ENCODE assay signal across 11 cellular contexts in the genomic region with DNA sequence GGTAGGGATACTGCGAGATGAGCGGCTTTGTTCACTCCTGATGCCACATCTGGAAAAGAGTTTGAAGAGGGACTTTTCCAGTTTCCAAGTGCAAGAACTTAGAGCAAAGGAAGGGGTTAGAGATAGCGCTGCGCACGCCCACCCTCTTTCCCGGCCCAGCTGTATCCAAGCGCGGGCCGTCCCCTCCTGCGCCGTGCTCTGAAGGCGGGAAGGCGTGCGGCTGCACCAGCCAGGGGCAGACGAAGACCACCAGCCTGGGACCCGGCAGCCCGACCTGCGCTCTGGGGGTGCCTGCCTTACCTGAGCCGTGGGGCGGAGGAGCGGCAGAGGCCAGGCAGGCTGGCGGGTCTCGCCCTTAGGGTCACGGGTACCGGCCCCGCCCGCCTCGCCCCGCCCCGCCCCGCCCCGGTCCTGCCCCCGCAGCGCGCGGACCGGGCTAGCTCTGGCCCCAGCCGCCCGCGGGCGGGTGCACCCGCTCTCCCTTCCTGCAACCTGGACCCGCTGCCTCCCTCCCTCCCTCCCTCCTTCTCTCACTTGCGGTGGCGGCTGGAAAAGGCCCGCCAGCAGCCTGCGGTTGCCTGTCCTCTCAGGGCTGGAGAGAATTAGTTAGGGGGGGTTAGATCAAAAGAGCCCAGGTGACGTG. TPM values are rescaled to one million over a fixed set of nuclear protein-coding genes. Genes with fewer than 3 reads are reported as not detected.
DNase-seq lines count a peak whose midpoint lies in the region; ATAC-seq and TF ChIP-seq lines count a peak whose summit lies in the region.
"Had no signal": no experiment of that assay in that cellular context is flagged by ENCODE, and none has a peak within 500 bp of the region (broad histone marks: within the 10 kb centered on the region; RNA-seq: fewer than 3 reads in every experiment).

A gene (minus strand): TSS at position 331 of the 643 bp plus-strand sequence. CDS start 26,514 bp downstream, outside the sequence.

- H3K27me3 Mint-ChIP-seq in GM23338 (ENCODE audit: insufficient read depth, low read depth, poor library complexity) = peaks cover 22% of the 10 kb centered on the region

- H3K4me3 ChIP-seq in GM23338 (peak within 1 kb of the TSS; percentile 44), iPS-18c (ENCODE audit: insufficient read depth, low read depth, low read length) (peak within 1 kb of the TSS; percentile 50), retinal pigment epithelial cell (ENCODE audit: low read length) (peak within 1 kb of the TSS; percentile 10)

- H3K27me3 ChIP-seq in GM23338 (ENCODE audit: insufficient read depth) = peaks cover 27% of the 10 kb centered on the region; the same call in 1 of the 2 replicates

- no peaks in the 10 kb centered on the region for H3K36me3 ChIP-seq in GM23338 (ENCODE audit: insufficient read depth)

- H3K4me2 ChIP-seq in GM23338 = peak within 1 kb of the TSS; percentile 57; the same call in 1 of the 2 replicates

- H3K4me3 Mint-ChIP-seq in GM23338 = peak within 1 kb of the TSS; percentile 72

- TF ChIP-seq CTCF in GM23338 (conservative IDR thresholded peaks at IDR 0.05; ENCODE audit: low read depth in 2 of 2) (no peak), retinal pigment epithelial cell (conservative IDR thresholded peaks at IDR 0.05; ENCODE audit: low read depth, low read length) (no peak)

- no peak within 1 kb of the TSS for H3K27ac ChIP-seq in GM23338 (ENCODE audit: low read depth)

- peak; percentile 93 for ATAC-seq in GM23338
- ATAC-seq in GM19395 (IDR thresholded peaks at IDR 0.05; ENCODE audit: unreplicated experiment) = no peak
- ATAC-seq: left ventricle myocardium superior had no signal

- H3K27ac Mint-ChIP-seq in GM23338 = no peak within 1 kb of the TSS

- H3F3A ChIP-seq in GM23338 (replicated peaks; ENCODE audit: low read depth) = no peaks in the 10 kb centered on the region

- H3K79me2 ChIP-seq in GM23338 (replicated peaks; ENCODE audit: insufficient read depth) = no peaks in the 10 kb centered on the region

- DNase-seq in GM23338 (ENCODE audit: low spot score) = peak; percentile 30
- peak; percentile 0 for DNase-seq in SW480 (ENCODE audit: low spot score)
- no peak for DNase-seq in retinal pigment epithelial cell (ENCODE audit: low read depth)
- DNase-seq in amniotic stem cell (lab: John Stamatoyannopoulos, UW) = no peak
- no peak for DNase-seq in kidney glomerular epithelial cell (lab: John Stamatoyannopoulos, UW)
- DNase-seq in SHP77 treated with DMSO at 0.1 percent for 48 hours (lab: John Stamatoyannopoulos, UW) = no peak
- DNase-seq: activated CD8-positive, alpha-beta memory T cell treated with anti-CD3 and anti-CD28 coated beads, Interleukin-2, amount 50 U/mL, for 4 hours; EL; left ventricle myocardium superior had no signal

- H3K36me3 Mint-ChIP-seq in GM23338 (ENCODE audit: low read depth) = no peaks in the 10 kb centered on the region

- peaks cover 6% of the 10 kb centered on the region; the same call in 2 of the 3 replicates for H3K4me1 Mint-ChIP-seq in GM23338

- H3K9me2 ChIP-seq in GM23338 (ENCODE audit: insufficient read depth) = no peaks in the 10 kb centered on the region

- no peaks in the 10 kb centered on the region for H3K9me3 Mint-ChIP-seq in GM23338

- H3K4me1 ChIP-seq in GM23338 (ENCODE audit: insufficient read depth) = no peaks in the 10 kb centered on the region

- H4K20me1 ChIP-seq in GM23338 (replicated peaks; ENCODE audit: insufficient read depth) = no peaks in the 10 kb centered on the region

- H2AFZ ChIP-seq in GM23338 = no peak within 1 kb of the TSS

- no peaks in the 10 kb centered on the region for H3K9me3 ChIP-seq in iPS-18c (ENCODE audit: control insufficient read depth, insufficient read depth, low read length)

TF ChIP-seq in GM23338, 12 proteins besides CTCF, POLR2A, EP300 and RAD21:
- TF ChIP-seq, protein P1, sequence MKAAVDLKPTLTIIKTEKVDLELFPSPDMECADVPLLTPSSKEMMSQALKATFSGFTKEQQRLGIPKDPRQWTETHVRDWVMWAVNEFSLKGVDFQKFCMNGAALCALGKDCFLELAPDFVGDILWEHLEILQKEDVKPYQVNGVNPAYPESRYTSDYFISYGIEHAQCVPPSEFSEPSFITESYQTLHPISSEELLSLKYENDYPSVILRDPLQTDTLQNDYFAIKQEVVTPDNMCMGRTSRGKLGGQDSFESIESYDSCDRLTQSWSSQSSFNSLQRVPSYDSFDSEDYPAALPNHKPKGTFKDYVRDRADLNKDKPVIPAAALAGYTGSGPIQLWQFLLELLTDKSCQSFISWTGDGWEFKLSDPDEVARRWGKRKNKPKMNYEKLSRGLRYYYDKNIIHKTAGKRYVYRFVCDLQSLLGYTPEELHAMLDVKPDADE (IDR thresholded peaks at IDR 0.05) = no peak
- TF ChIP-seq EZH2phosphoT487 (IDR thresholded peaks at IDR 0.05; ENCODE audit: unreplicated experiment) = no peak
- no peak for TF ChIP-seq NANOG (IDR thresholded peaks at IDR 0.05; ENCODE audit: borderline replicate concordance)
- TF ChIP-seq POLR2AphosphoS5 (IDR thresholded peaks at IDR 0.05; ENCODE audit: low read depth) = no peak
- TF ChIP-seq CREB1 (CRISPR knock-in tag; IDR thresholded peaks at IDR 0.05; ENCODE audit: low read depth) = no peak
- TF ChIP-seq JUNB (IDR thresholded peaks at IDR 0.05; ENCODE audit: unreplicated experiment) = no peak
- TF ChIP-seq, protein P2, sequence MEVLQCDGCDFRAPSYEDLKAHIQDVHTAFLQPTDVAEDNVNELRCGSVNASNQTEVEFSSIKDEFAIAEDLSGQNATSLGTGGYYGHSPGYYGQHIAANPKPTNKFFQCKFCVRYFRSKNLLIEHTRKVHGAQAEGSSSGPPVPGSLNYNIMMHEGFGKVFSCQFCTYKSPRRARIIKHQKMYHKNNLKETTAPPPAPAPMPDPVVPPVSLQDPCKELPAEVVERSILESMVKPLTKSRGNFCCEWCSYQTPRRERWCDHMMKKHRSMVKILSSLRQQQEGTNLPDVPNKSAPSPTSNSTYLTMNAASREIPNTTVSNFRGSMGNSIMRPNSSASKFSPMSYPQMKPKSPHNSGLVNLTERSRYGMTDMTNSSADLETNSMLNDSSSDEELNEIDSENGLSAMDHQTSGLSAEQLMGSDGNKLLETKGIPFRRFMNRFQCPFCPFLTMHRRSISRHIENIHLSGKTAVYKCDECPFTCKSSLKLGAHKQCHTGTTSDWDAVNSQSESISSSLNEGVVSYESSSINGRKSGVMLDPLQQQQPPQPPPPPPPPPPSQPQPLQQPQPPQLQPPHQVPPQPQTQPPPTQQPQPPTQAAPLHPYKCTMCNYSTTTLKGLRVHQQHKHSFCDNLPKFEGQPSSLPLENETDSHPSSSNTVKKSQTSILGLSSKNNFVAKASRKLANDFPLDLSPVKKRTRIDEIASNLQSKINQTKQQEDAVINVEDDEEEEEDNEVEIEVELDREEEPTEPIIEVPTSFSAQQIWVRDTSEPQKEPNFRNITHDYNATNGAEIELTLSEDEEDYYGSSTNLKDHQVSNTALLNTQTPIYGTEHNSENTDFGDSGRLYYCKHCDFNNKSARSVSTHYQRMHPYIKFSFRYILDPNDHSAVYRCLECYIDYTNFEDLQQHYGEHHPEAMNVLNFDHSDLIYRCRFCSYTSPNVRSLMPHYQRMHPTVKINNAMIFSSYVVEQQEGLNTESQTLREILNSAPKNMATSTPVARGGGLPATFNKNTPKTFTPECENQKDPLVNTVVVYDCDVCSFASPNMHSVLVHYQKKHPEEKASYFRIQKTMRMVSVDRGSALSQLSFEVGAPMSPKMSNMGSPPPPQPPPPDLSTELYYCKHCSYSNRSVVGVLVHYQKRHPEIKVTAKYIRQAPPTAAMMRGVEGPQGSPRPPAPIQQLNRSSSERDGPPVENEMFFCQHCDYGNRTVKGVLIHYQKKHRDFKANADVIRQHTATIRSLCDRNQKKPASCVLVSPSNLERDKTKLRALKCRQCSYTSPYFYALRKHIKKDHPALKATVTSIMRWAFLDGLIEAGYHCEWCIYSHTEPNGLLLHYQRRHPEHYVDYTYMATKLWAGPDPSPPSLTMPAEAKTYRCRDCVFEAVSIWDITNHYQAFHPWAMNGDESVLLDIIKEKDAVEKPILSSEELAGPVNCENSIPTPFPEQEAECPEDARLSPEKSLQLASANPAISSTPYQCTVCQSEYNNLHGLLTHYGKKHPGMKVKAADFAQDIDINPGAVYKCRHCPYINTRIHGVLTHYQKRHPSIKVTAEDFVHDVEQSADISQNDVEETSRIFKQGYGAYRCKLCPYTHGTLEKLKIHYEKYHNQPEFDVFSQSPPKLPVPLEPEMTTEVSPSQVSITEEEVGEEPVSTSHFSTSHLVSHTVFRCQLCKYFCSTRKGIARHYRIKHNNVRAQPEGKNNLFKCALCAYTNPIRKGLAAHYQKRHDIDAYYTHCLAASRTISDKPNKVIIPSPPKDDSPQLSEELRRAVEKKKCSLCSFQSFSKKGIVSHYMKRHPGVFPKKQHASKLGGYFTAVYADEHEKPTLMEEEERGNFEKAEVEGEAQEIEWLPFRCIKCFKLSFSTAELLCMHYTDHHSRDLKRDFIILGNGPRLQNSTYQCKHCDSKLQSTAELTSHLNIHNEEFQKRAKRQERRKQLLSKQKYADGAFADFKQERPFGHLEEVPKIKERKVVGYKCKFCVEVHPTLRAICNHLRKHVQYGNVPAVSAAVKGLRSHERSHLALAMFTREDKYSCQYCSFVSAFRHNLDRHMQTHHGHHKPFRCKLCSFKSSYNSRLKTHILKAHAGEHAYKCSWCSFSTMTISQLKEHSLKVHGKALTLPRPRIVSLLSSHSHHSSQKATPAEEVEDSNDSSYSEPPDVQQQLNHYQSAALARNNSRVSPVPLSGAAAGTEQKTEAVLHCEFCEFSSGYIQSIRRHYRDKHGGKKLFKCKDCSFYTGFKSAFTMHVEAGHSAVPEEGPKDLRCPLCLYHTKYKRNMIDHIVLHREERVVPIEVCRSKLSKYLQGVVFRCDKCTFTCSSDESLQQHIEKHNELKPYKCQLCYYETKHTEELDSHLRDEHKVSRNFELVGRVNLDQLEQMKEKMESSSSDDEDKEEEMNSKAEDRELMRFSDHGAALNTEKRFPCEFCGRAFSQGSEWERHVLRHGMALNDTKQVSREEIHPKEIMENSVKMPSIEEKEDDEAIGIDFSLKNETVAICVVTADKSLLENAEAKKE (CRISPR knock-in tag; IDR thresholded peaks at IDR 0.05) = no peak

RNA-seq across cellular contexts. Expression of the gene that starts here (rescaled TPM):
- 1.9 and 2.1 TPM in 2 replicates for total RNA-seq in GM23338 (2014; rRNA removed; shearing (Covaris generic))
- polyA plus RNA-seq in GM23338 (2016; fragmentation: Nextera tagmentation; extraction: Ambion mirVana) = 0.56 and 0.99 TPM in 2 replicates

Comparison
In these comparisons a context has a peak if more than half of its experiments do, and no peak if none do; other contexts are left out.
1. DNase-seq: peak in GM23338 (single experiment) and SW480 (single experiment); none in retinal pigment epithelial cell (single experiment), amniotic stem cell (single experiment), kidney glomerular epithelial cell (single experiment) and SHP77 treated with DMSO at 0.1 percent for 48 hours (single experiment).
2. Peak in every context shown above with its lines, with median percentiles within 50 percentile points of each other: H3K4me3 ChIP-seq.